Comparison of ENCODE assay signal across 18 cellular contexts in the genomic region with DNA sequence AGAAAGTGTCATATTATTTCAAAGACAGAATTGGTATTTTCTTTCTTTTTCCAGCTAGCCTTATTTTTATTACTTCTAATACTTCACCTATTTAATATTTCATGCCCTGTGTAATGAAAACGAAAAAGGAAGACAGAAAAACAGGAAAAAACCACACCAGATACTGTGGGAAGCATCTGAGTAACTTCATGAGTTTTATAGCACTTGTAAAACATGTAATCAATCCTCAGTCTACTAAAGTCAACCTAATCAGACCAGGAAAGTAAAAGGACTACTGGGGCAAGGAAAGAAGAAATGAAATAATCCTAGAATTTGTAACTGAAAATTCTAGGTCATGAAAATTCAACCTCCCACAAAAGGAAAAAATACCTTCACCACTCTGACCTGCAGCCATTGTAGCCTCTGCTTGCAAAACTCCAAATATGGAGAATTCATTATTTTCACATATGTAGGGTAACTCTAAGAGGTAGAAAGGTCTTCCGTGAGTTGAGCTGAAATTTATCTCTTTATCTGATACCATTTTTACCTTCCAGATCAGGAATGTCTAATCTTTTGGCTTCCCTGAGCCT. TPM values are rescaled to one million over a fixed set of nuclear protein-coding genes. Genes with fewer than 3 reads are reported as not detected.
DNase-seq lines count a peak whose midpoint lies in the region; ATAC-seq and TF ChIP-seq lines count a peak whose summit lies in the region.
"Had no signal": no experiment of that assay in that cellular context is flagged by ENCODE, and none has a peak within 500 bp of the region (broad histone marks: within the 10 kb centered on the region; RNA-seq: fewer than 3 reads in every experiment).

No MANE protein-coding gene starts in this region.

- no peak for TF ChIP-seq CTCF in HFFc6 (IDR thresholded peaks at IDR 0.05)

- no peak overlapping the region for H3K4me3 Mint-ChIP-seq in HFFc6
- no peak overlapping the region for H3K4me3 Mint-ChIP-seq in effector memory CD8-positive, alpha-beta T cell
- H3K4me3 Mint-ChIP-seq: CD4-positive, alpha-beta T cell had no signal

- no peak overlapping the region for H3K4me3 ChIP-seq in ACC112 (ENCODE audit: low read depth, low read length)

- intact Hi-C loops in left colon (cut with DNase I, micrococcal nuclease) = loop anchor here in 1 of 2 donors (10.0 kb wide), 1 partner anchor 54 kb away; no protein-coding TSS in a partner anchor

- peaks cover 32% of the 10 kb centered on the region for H3K36me3 ChIP-seq in ACC112 (ENCODE audit: insufficient read depth, low read length)

- H2AFZ ChIP-seq in ACC112 (ENCODE audit: low read length, unreplicated experiment) = no peak overlapping the region

- H3K9me3 Mint-ChIP-seq in HFFc6 = no peaks in the 10 kb centered on the region
- H3K9me3 Mint-ChIP-seq in effector memory CD8-positive, alpha-beta T cell = no peaks in the 10 kb centered on the region
- H3K9me3 Mint-ChIP-seq: CD4-positive, alpha-beta T cell had no signal

- peak overlapping the region; percentile 33; the same call in 1 of the 2 replicates for H3K27ac ChIP-seq in ACC112 (ENCODE audit: low read depth, low read length)
- H3K27ac ChIP-seq: HL-60, KMS-11, RWPE1 had no signal

- H3K27ac Mint-ChIP-seq in HFFc6 = peak overlapping the region; percentile 51
- peak overlapping the region; percentile 7 to 18 for H3K27ac Mint-ChIP-seq in effector memory CD8-positive, alpha-beta T cell
- H3K27ac Mint-ChIP-seq: CD4-positive, alpha-beta T cell had no signal

- ATAC-seq in effector memory CD8-positive, alpha-beta T cell (replicated peaks) = no peak
- ATAC-seq in left colon (peak; percentile 85), GM19455 (IDR thresholded peaks at IDR 0.05; ENCODE audit: unreplicated experiment) (no peak), GM18502 (IDR thresholded peaks at IDR 0.05; ENCODE audit: poor library complexity, unreplicated experiment) (no peak)

- H3K36me3 Mint-ChIP-seq in HFFc6 (ENCODE audit: low read depth) = peaks cover 12% of the 10 kb centered on the region
- H3K36me3 Mint-ChIP-seq in effector memory CD8-positive, alpha-beta T cell (ENCODE audit: insufficient read depth) = peaks cover 90% of the 10 kb centered on the region

- H3K4me1 ChIP-seq in ACC112 (ENCODE audit: control insufficient read depth, insufficient read depth, low read length, unreplicated experiment) = peaks cover 13% of the 10 kb centered on the region

- no peaks in the 10 kb centered on the region for H3K27me3 Mint-ChIP-seq in HFFc6 (ENCODE audit: insufficient read depth)
- H3K27me3 Mint-ChIP-seq in effector memory CD8-positive, alpha-beta T cell = no peaks in the 10 kb centered on the region
- H3K27me3 Mint-ChIP-seq: CD4-positive, alpha-beta T cell had no signal

- no peaks in the 10 kb centered on the region for H3K79me2 ChIP-seq in ACC112 (ENCODE audit: control insufficient read depth, insufficient read depth, low read length, unreplicated experiment)

- DNase-seq in HFFc6 (no peak), left colon (no peak), activated gamma-delta T cell (lab: John Stamatoyannopoulos, UW) (no peak), NCI-H524 (lab: John Stamatoyannopoulos, UW) (no peak)
- DNase-seq in effector memory CD8-positive, alpha-beta T cell = no peak
- DNase-seq: CD4-positive, alpha-beta T cell; DMS53; H7; NCI-H1417; NCI-H187 treated with DMSO at 0.1 percent for 48 hours; NCI-H524 treated with DMSO at 0.1 percent for 48 hours; SIG-M5 had no signal

- no peaks in the 10 kb centered on the region for H3K27me3 ChIP-seq in ACC112 (ENCODE audit: insufficient read depth, low read length)

- H3K4me1 Mint-ChIP-seq in HFFc6 (ENCODE audit: low read depth) = peaks cover 17% of the 10 kb centered on the region
- peaks cover 5 to 11% of the 10 kb centered on the region in 2 donors for H3K4me1 Mint-ChIP-seq in effector memory CD8-positive, alpha-beta T cell (ENCODE audit: low read depth in 2 of 2)

RNA-seq across cellular contexts. Expression of gene STRN, which starts 34.7 kb away (rescaled TPM):
- 10 to 100 TPM; 15.4 to 22.4 (median 20.0) TPM for total RNA-seq in HFFc6 (2021; fragmentation: NEBNext Ultra II Directional; extraction: Animal tissue kit (Norgen Biotek cat#: 25700))
- total RNA-seq in left colon = 10 to 100 TPM; 36.8 to 45.8 TPM
